ENCODE assay signal across 8 cellular contexts in genomic region chr5:81850494-81850893, GRCh38.
A peak's percentile ranks its signal among the peaks of the same experiment; 100 is the strongest.
DNase-seq lines count a peak whose midpoint lies in the region; ATAC-seq and TF ChIP-seq lines count a peak whose summit lies in the region.

No MANE protein-coding gene starts in this region.

- H3K27ac ChIP-seq in DOHH2 (ENCODE audit: low read depth, low read length) (peak overlapping the region; percentile 93), OCI-LY7 (ENCODE audit: low read depth, low read length, poor library complexity, severe bottlenecking) (peak overlapping the region; percentile 92)

- H3F3A ChIP-seq in DOHH2 (ENCODE audit: control insufficient read depth, insufficient read depth): peaks cover 11% of the 10 kb centered on the region

- no peaks in the 10 kb centered on the region for H3K27me3 ChIP-seq in DOHH2 (ENCODE audit: control insufficient read depth, low read length)

- intact Hi-C loops in OCI-LY7 (cut with micrococcal nuclease; ENCODE audit: unreplicated experiment): loop anchor here (5.0 to 10.0 kb wide), 5 partner anchors 216 to 548 kb away; partner anchors contain the start of gene ZCCHC9

- DNase-seq in OCI-LY7 (ENCODE audit: low spot score) (peak; percentile 15), fibroblast of mammary gland (ENCODE audit: low read depth) (peak; percentile 42), retina (peak; percentile 60), NCI-H187 (lab: John Stamatoyannopoulos, UW) (no peak), ureter (ENCODE audit: low spot score) (no peak)

- H3K4me1 ChIP-seq in DOHH2 (ENCODE audit: control insufficient read depth, low read length) (peaks cover 53% of the 10 kb centered on the region), OCI-LY7 (ENCODE audit: insufficient read depth, low read length, poor library complexity, severe bottlenecking) (peaks cover 51% of the 10 kb centered on the region)

- peak overlapping the region; percentile 79 for H2AFZ ChIP-seq in OCI-LY7 (ENCODE audit: low read length)

- H3K9me2 ChIP-seq in DOHH2 (replicated peaks; ENCODE audit: control insufficient read depth, low read length): no peaks in the 10 kb centered on the region
- H3K9me2 ChIP-seq in OCI-LY7 (ENCODE audit: insufficient read depth, low read length): no peaks in the 10 kb centered on the region; the same call in 1 of the 2 replicates

- BruUV-seq in OCI-LY7 (replicated peaks; lab: Mats Ljungman, UMichigan): no TSS peak

- H3K9me3 ChIP-seq in DOHH2 (ENCODE audit: control insufficient read depth, insufficient read depth, low read length) (no peaks in the 10 kb centered on the region), OCI-LY7 (ENCODE audit: low read length) (no peaks in the 10 kb centered on the region)

- H3K4me3 ChIP-seq in DOHH2 (ENCODE audit: low read length) (peak overlapping the region; percentile 79), OCI-LY7 (ENCODE audit: low read depth, low read length, poor library complexity, severe bottlenecking) (peak overlapping the region; percentile 82), fibroblast of mammary gland (ENCODE audit: control insufficient read depth, low read depth, low read length) (no peak overlapping the region)

- H4K20me1 ChIP-seq in DOHH2 (ENCODE audit: control insufficient read depth, insufficient read depth, low read depth, low read length): no peaks in the 10 kb centered on the region
- H4K20me1 ChIP-seq in OCI-LY7 (ENCODE audit: insufficient read depth, low read length): no peaks in the 10 kb centered on the region

- POLR2A ChIA-PET in OCI-LY7 (lab: Charles Lee): interaction anchor here (0.6 to 6.0 kb wide), 21 partner anchors 11 to 415 kb away, joined by 3 to 81 read pairs (median 4); partner anchors contain the start of genes ATG10 and SSBP2

- H3K36me3 ChIP-seq in DOHH2 (ENCODE audit: control insufficient read depth, low read length) (no peaks in the 10 kb centered on the region), OCI-LY7 (ENCODE audit: insufficient read depth, low read length) (no peaks in the 10 kb centered on the region)

- CTCF ChIA-PET in OCI-LY7 (lab: Charles Lee; ENCODE audit: unreplicated experiment): interaction anchor here (1.3 kb wide), 1 partner anchor 64 kb away, joined by 3 read pairs; no protein-coding TSS in a partner anchor

- TF ChIP-seq CTCF in DOHH2 (IDR thresholded peaks at IDR 0.05; ENCODE audit: low read depth, low read length, poor library complexity, severe bottlenecking) (no peak), OCI-LY7 (conservative IDR thresholded peaks at IDR 0.05; ENCODE audit: low read length) (no peak), fibroblast of mammary gland (conservative IDR thresholded peaks at IDR 0.05; ENCODE audit: control insufficient read depth, insufficient read depth, low read depth, low read length) (no peak)

- ATAC-seq in HG02970 (IDR thresholded peaks at IDR 0.05; ENCODE audit: low FRiP score, unreplicated experiment): no peak
- no peak for ATAC-seq in GM18867 (IDR thresholded peaks at IDR 0.05; ENCODE audit: unreplicated experiment)

- H3K4me2 ChIP-seq in DOHH2 (ENCODE audit: low read length) (peak overlapping the region; percentile 88), OCI-LY7 (ENCODE audit: low read length) (peak overlapping the region; percentile 77)

- H3K79me2 ChIP-seq in DOHH2 (ENCODE audit: control insufficient read depth, low read length) (peaks cover 6% of the 10 kb centered on the region), OCI-LY7 (ENCODE audit: insufficient read depth, low read depth, low read length) (peaks cover 4% of the 10 kb centered on the region; the same call in 1 of the 2 replicates)

Comparison
In these comparisons a context has a peak if more than half of its experiments do, and no peak if none do; other contexts are left out.
1. DNase-seq: peak in OCI-LY7 (single experiment), fibroblast of mammary gland (single experiment) and retina (single experiment); none in NCI-H187 (0 of 2) and ureter (single experiment).